Comparison of ENCODE assay signal across 11 cellular contexts in genomic region chr2:157256621-157257020, GRCh38. TPM values are rescaled to one million over a fixed set of nuclear protein-coding genes. Genes with fewer than 3 reads are reported as not detected.
DNase-seq lines count a peak whose midpoint lies in the region; ATAC-seq and TF ChIP-seq lines count a peak whose summit lies in the region.
"Had no signal": no experiment of that assay in that cellular context is flagged by ENCODE, and none has a peak within 500 bp of the region (broad histone marks: within the 10 kb centered on the region; RNA-seq: fewer than 3 reads in every experiment).

No MANE protein-coding gene starts in this region.

- DNase-seq in mammary epithelial cell: peak; percentile 77
- no peak for DNase-seq in MCF 10A (ENCODE audit: unreplicated experiment)
- DNase-seq in RPMI7951 (ENCODE audit: low read depth): peak; percentile 8
- no peak for DNase-seq in transverse colon
- DNase-seq in effector CD4-positive, alpha-beta T cell: no peak
- no peak for DNase-seq in activated effector memory CD4-positive, alpha-beta T cell treated with anti-CD3 and anti-CD28 coated beads, Interleukin-2, amount 50 U/mL, for 16 hours
- no peak for DNase-seq in HuH-7.5 (ENCODE audit: low spot score)
- DNase-seq: sigmoid colon had no signal

- intact Hi-C loops in mammary epithelial cell (cut with micrococcal nuclease): loop anchor here (1.0 to 2.0 kb wide), 2 partner anchors 10 to 62 kb away; no protein-coding TSS in a partner anchor
- intact Hi-C loops in MCF 10A (cut with micrococcal nuclease): no loop called here
- intact Hi-C loops in transverse colon (cut with DNase I; ENCODE audit: low total_unique reads): no loop called here

- H3K4me3 ChIP-seq in mammary epithelial cell (replicated peaks in 1 of 3; ENCODE audit: insufficient read depth in 1 of 3, low read depth in 2 of 3, low read length in 3 of 3): peak overlapping the region in 1 of 3 experiments; percentile 52
- no peak overlapping the region for H3K4me3 ChIP-seq in transverse colon
- H3K4me3 ChIP-seq: BLaER1 treated with 17β-estradiol and CSF1 and Interleukin-3, amounts not matched to agents 10 nM and 100 nM had no signal

- ATAC-seq in HG02763 (IDR thresholded peaks at IDR 0.05; ENCODE audit: unreplicated experiment): peak; percentile 94

- WGBS in mammary epithelial cell (ENCODE audit: low coverage, missing lambda C conversion rate): 85% methylated on average over 3 of the region's 3 CpGs
- 50 to 63% methylated on average over 1 to 3 of the region's 3 CpGs for WGBS in transverse colon (ENCODE audit: low coverage in 1 of 2), 2 donors

- H3K4me3 Mint-ChIP-seq in MCF 10A (ENCODE audit: unreplicated experiment): no peak overlapping the region

- peak overlapping the region; percentile 35 for H3K9ac ChIP-seq in mammary epithelial cell (ENCODE audit: insufficient read depth, low read length)
- H3K9ac ChIP-seq: BLaER1 treated with 17β-estradiol and CSF1 and Interleukin-3, amounts not matched to agents 10 nM and 100 nM had no signal

- peaks cover 17% of the 10 kb centered on the region for H3K79me2 ChIP-seq in mammary epithelial cell (ENCODE audit: insufficient read depth, low read length)

- H3K27me3 Mint-ChIP-seq in MCF 10A (ENCODE audit: insufficient read depth, unreplicated experiment): no peaks in the 10 kb centered on the region

- H3K36me3 ChIP-seq in mammary epithelial cell (ENCODE audit: insufficient read depth, low read length) (no peaks in the 10 kb centered on the region), transverse colon (no peaks in the 10 kb centered on the region)
- H3K36me3 ChIP-seq: BLaER1 treated with 17β-estradiol and CSF1 and Interleukin-3, amounts not matched to agents 10 nM and 100 nM; sigmoid colon had no signal

- CTCF ChIA-PET in mammary epithelial cell (lab: Charles Lee; ENCODE audit: low non-redundant PET) (no interaction called here), MCF 10A (lab: Yijun Ruan, JAX) (interaction anchor here (0.7 kb wide), 1 partner anchor 9 kb away, joined by 3 read pairs; no protein-coding TSS in a partner anchor)

- peak overlapping the region; percentile 77 for H2AFZ ChIP-seq in mammary epithelial cell (ENCODE audit: low read depth, low read length)

- no peaks in the 10 kb centered on the region for H3K36me3 Mint-ChIP-seq in MCF 10A (ENCODE audit: insufficient read depth, unreplicated experiment)

- H3K27ac Mint-ChIP-seq in MCF 10A (ENCODE audit: low read depth, unreplicated experiment): no peak overlapping the region

- no peaks in the 10 kb centered on the region for H3K9me3 ChIP-seq in mammary epithelial cell (replicated peaks; ENCODE audit: insufficient read depth, low read length)
- no peaks in the 10 kb centered on the region for H3K9me3 ChIP-seq in transverse colon
- H3K9me3 ChIP-seq: BLaER1 treated with 17β-estradiol and CSF1 and Interleukin-3, amounts not matched to agents 10 nM and 100 nM; sigmoid colon had no signal

- no peak for TF ChIP-seq POLR2A in transverse colon (IDR thresholded peaks at IDR 0.05)

- H4K20me1 ChIP-seq in mammary epithelial cell (ENCODE audit: insufficient read depth, low read length): no peaks in the 10 kb centered on the region
- H4K20me1 ChIP-seq: BLaER1 treated with 17β-estradiol and CSF1 and Interleukin-3, amounts not matched to agents 10 nM and 100 nM had no signal

- no peak for TF ChIP-seq EP300 in transverse colon (IDR thresholded peaks at IDR 0.05; ENCODE audit: low read depth)

- H3K4me2 ChIP-seq in mammary epithelial cell (ENCODE audit: insufficient read depth, low read depth, low read length): peak overlapping the region; percentile 78
- H3K4me2 ChIP-seq: BLaER1 treated with 17β-estradiol and CSF1 and Interleukin-3, amounts not matched to agents 10 nM and 100 nM had no signal

- H3K4me1 Mint-ChIP-seq in MCF 10A (ENCODE audit: insufficient read depth, unreplicated experiment): peaks cover 14% of the 10 kb centered on the region

- no peaks in the 10 kb centered on the region for H3K9me3 Mint-ChIP-seq in MCF 10A (ENCODE audit: unreplicated experiment)

- in situ Hi-C loops in mammary epithelial cell (cut with MboI; ENCODE audit: low sequenced_read_pairs in 2 of 2) (no loop called here), transverse colon (cut with MboI; ENCODE audit: low pct_ligation_motif_present in 1 of 4, low pct_unique_long_range_greater_than_20kb in 1 of 4, low sequenced_read_pairs in 3 of 4) (no loop called here)

- no peaks in the 10 kb centered on the region for H3K27me3 ChIP-seq in mammary epithelial cell (ENCODE audit: insufficient read depth, low read length)
- H3K27me3 ChIP-seq in transverse colon: no peaks in the 10 kb centered on the region
- H3K27me3 ChIP-seq: BLaER1 treated with 17β-estradiol and CSF1 and Interleukin-3, amounts not matched to agents 10 nM and 100 nM; sigmoid colon had no signal

- H3K27ac ChIP-seq in mammary epithelial cell (ENCODE audit: insufficient read depth, low read depth, low read length) (peak overlapping the region; percentile 71), transverse colon (peak overlapping the region in 3 of 4 donors; percentile 79 to 86 (median 84))
- H3K27ac ChIP-seq: BLaER1 treated with 17β-estradiol and CSF1 and Interleukin-3, amounts not matched to agents 10 nM and 100 nM; sigmoid colon had no signal

- no TSS peak for BruUV-seq in mammary epithelial cell (replicated peaks; lab: Mats Ljungman, UMichigan)
- no TSS peak for BruUV-seq in MCF 10A (replicated peaks; lab: Mats Ljungman, UMichigan)

- H3K4me1 ChIP-seq in mammary epithelial cell (ENCODE audit: insufficient read depth, low read length) (peaks cover 42% of the 10 kb centered on the region), transverse colon (peaks cover 10 to 38% (median 20%) of the 10 kb centered on the region in 4 donors)
- H3K4me1 ChIP-seq: BLaER1 treated with 17β-estradiol and CSF1 and Interleukin-3, amounts not matched to agents 10 nM and 100 nM had no signal

- POLR2A ChIA-PET in MCF 10A (lab: Yijun Ruan, JAX): no interaction called here

- TF ChIP-seq CTCF in mammary epithelial cell (conservative IDR thresholded peaks at IDR 0.05 in 1 of 2, IDR thresholded peaks at IDR 0.05 in 1 of 2; ENCODE audit: extremely low read depth in 1 of 2, insufficient read depth in 1 of 2, low read depth in 1 of 2, low read length in 2 of 2) (no peak), MCF 10A (IDR thresholded peaks at IDR 0.05; ENCODE audit: unreplicated experiment) (no peak), transverse colon (IDR thresholded peaks at IDR 0.05) (no peak)

- dilution Hi-C loops in mammary epithelial cell (cut with HindIII; ENCODE audit: low sequenced_read_pairs): no loop called here

RNA-seq across cellular contexts. Expression of gene GALNT5, which starts 0.9 kb away (rescaled TPM):
- total RNA-seq in mammary epithelial cell: 10 to 100 TPM; 12.7 to 33.7 TPM
- polyA plus RNA-seq in mammary epithelial cell: 10.4 TPM
- 17.4 TPM for polyA minus RNA-seq in mammary epithelial cell
- not detected in 2 replicates for total RNA-seq in MCF 10A (2022)
- 10.6 TPM in 2 replicates for total RNA-seq in RPMI7951 (2014; rRNA removed; shearing (Covaris generic))
- total RNA-seq in transverse colon: 10 to 100 TPM in 3 of 4 donors, 1 to 10 TPM in 1; 7.5 to 34.0 (median 14.0) TPM
- total RNA-seq: SK-MEL-5 had no signal

Comparison
In these comparisons a context has a peak if more than half of its experiments do, and no peak if none do; other contexts are left out.
1. DNase-seq: peak in mammary epithelial cell (single experiment) and RPMI7951 (single experiment); none in MCF 10A (single experiment), transverse colon (single experiment), effector CD4-positive, alpha-beta T cell (single experiment), activated effector memory CD4-positive, alpha-beta T cell treated with anti-CD3 and anti-CD28 coated beads, Interleukin-2, amount 50 U/mL, for 16 hours (single experiment) and HuH-7.5 (single experiment).